1 cellular context compared by ENCODE assay signal in genomic region chr7:77536413-77537135, GRCh38.
TF ChIP-seq lines count a peak whose summit lies in the region.

No MANE protein-coding gene starts in this region.

TF ChIP-seq in K562, 482 proteins besides CTCF, POLR2A, EP300 and RAD21 (continued from another document and continues in another):
- peak; percentile 51; the same call in 1 of the 2 replicates for TF ChIP-seq ARID4B (CRISPR knock-in tag; IDR thresholded peaks at IDR 0.05)
- TF ChIP-seq RBBP5 (IDR thresholded peaks at IDR 0.05; ENCODE audit: borderline replicate concordance, insufficient read depth, low read length, poor library complexity, severe bottlenecking) = peak; percentile 39
- no peak for TF ChIP-seq ID3 (CRISPR knock-in tag; IDR thresholded peaks at IDR 0.05)
- TF ChIP-seq ID3 (tag; IDR thresholded peaks at IDR 0.05) = no peak
- TF ChIP-seq SMC3 (conservative IDR thresholded peaks at IDR 0.05; ENCODE audit: insufficient read depth, low read depth, low read length) = no peak
- no peak for TF ChIP-seq GTF2A2 (tag; IDR thresholded peaks at IDR 0.05)
- TF ChIP-seq ZBTB9 (CRISPR knock-in tag; IDR thresholded peaks at IDR 0.05) = peak; percentile 78; the same call in 1 of the 2 replicates
- TF ChIP-seq SMAD1 (IDR thresholded peaks at IDR 0.05; ENCODE audit: low read depth, low read length, partially characterized antibody) = peak; percentile 35
- TF ChIP-seq ZBTB11 (CRISPR knock-in tag; IDR thresholded peaks at IDR 0.05) = peak in 1 of 3 experiments; percentile 28; a peak in 1 of 6 replicates
- TF ChIP-seq NR2C1 (IDR thresholded peaks at IDR 0.05) = peak; percentile 75
- TF ChIP-seq NR2C1 (tag; IDR thresholded peaks at IDR 0.05) = peak; percentile 57
- peak; percentile 45 to 69; a peak in 3 of 4 replicates for TF ChIP-seq MAZ (CRISPR knock-in tag; conservative IDR thresholded peaks at IDR 0.05 in 1 of 2, IDR thresholded peaks at IDR 0.05 in 1 of 2)
- peak in 2 of 3 experiments; percentile 8 to 28 for TF ChIP-seq YY1 (IDR thresholded peaks at IDR 0.05; ENCODE audit: borderline replicate concordance in 1 of 3, control insufficient read depth in 1 of 3, extremely low read depth in 1 of 3, insufficient read depth in 3 of 3, insufficient read length in 1 of 3, insufficient replicate concordance in 2 of 3, low read depth in 1 of 3, low read length in 2 of 3)
- TF ChIP-seq BRF1 (IDR thresholded peaks at IDR 0.05; ENCODE audit: borderline replicate concordance, extremely low read depth, insufficient read length) = no peak
- 0 out of 2 replicates have a peak, but pooled peaks have one; percentile 31 for TF ChIP-seq ARID3B (CRISPR knock-in tag; IDR thresholded peaks at IDR 0.05; ENCODE audit: borderline replicate concordance)
- peak; percentile 45; the same call in 1 of the 2 replicates for TF ChIP-seq HBP1 (CRISPR knock-in tag; IDR thresholded peaks at IDR 0.05)
- no peak for TF ChIP-seq PHB (CRISPR knock-in tag; IDR thresholded peaks at IDR 0.05)
- no peak for TF ChIP-seq NCOA2 (IDR thresholded peaks at IDR 0.05; ENCODE audit: partially characterized antibody in 2 of 2)
- peak; percentile 50 for TF ChIP-seq CXXC5 (CRISPR knock-in tag; IDR thresholded peaks at IDR 0.05)
- TF ChIP-seq NRF1 (conservative IDR thresholded peaks at IDR 0.05 in 1 of 2, IDR thresholded peaks at IDR 0.05 in 1 of 2) = peak; percentile 58 to 60; a peak in 3 of 4 replicates
- 0 out of 2 replicates have a peak, but pooled peaks have one; percentile 20 for TF ChIP-seq ZNF512 (tag; IDR thresholded peaks at IDR 0.05)
- TF ChIP-seq PHF8 (IDR thresholded peaks at IDR 0.05; ENCODE audit: borderline replicate concordance, low read length) = peak; percentile 97
- 0 out of 2 replicates have a peak, but pooled peaks have one; percentile 38 for TF ChIP-seq ZNF212 (CRISPR knock-in tag; IDR thresholded peaks at IDR 0.05)
- TF ChIP-seq SRSF7 (optimal IDR thresholded peaks at IDR 0.05; ENCODE audit: low read depth, low read length) = no peak
- no peak for TF ChIP-seq ARID2 (IDR thresholded peaks at IDR 0.05)
- TF ChIP-seq TRIM28 (IDR thresholded peaks at IDR 0.05) = 0 out of 2 replicates have a peak, but pooled peaks have one; percentile 53
- 0 out of 2 replicates have a peak, but pooled peaks have one; percentile 29 for TF ChIP-seq E2F3 (CRISPR knock-in tag; IDR thresholded peaks at IDR 0.05)
- TF ChIP-seq OTX1 (CRISPR knock-in tag; IDR thresholded peaks at IDR 0.05) = peak; percentile 67
- TF ChIP-seq SRF (CRISPR knock-in tag; IDR thresholded peaks at IDR 0.05) = peak in 1 of 2 experiments; percentile 72; a peak in 2 of 4 replicates
- no peak for TF ChIP-seq CCAR2 (IDR thresholded peaks at IDR 0.05; ENCODE audit: low read depth, low read length)
- TF ChIP-seq POLR2H (tag; IDR thresholded peaks at IDR 0.05; ENCODE audit: low read depth) = peak; percentile 89
- no peak for TF ChIP-seq MYBL2 (IDR thresholded peaks at IDR 0.05; ENCODE audit: low read depth)
- TF ChIP-seq MYBL2 (CRISPR knock-in tag; IDR thresholded peaks at IDR 0.05; ENCODE audit: borderline replicate concordance) = no peak
- peak; percentile 25 for TF ChIP-seq SP2 (IDR thresholded peaks at IDR 0.05; ENCODE audit: extremely low read depth, low read depth, low read length, poor library complexity, severe bottlenecking)
- no peak for TF ChIP-seq NCOA1 (IDR thresholded peaks at IDR 0.05; ENCODE audit: low read depth)
- TF ChIP-seq SIRT6 (IDR thresholded peaks at IDR 0.05; ENCODE audit: low read depth, low read length) = no peak
- no peak for TF ChIP-seq EZH2 (IDR thresholded peaks at IDR 0.05; ENCODE audit: borderline replicate concordance, low read depth, low read length)
- peak in 1 of 2 experiments; percentile 35; a peak in 2 of 4 replicates for TF ChIP-seq ARNT (IDR thresholded peaks at IDR 0.05)
- TF ChIP-seq UBTF (IDR thresholded peaks at IDR 0.05; ENCODE audit: borderline replicate concordance in 1 of 2, low read depth in 2 of 2, low read length in 2 of 2) = 0 out of 4 replicates have a peak, but pooled peaks of 1 of the 2 experiments have one; percentile 22
- TF ChIP-seq ZHX1 (conservative IDR thresholded peaks at IDR 0.05; ENCODE audit: low read length) = no peak
- TF ChIP-seq TRIM24 (IDR thresholded peaks at IDR 0.05) = 0 out of 4 replicates have a peak, but pooled peaks of 1 of the 2 experiments have one; percentile 8
